Comparison of ENCODE assay signal across 1 cellular context in the genomic region with DNA sequence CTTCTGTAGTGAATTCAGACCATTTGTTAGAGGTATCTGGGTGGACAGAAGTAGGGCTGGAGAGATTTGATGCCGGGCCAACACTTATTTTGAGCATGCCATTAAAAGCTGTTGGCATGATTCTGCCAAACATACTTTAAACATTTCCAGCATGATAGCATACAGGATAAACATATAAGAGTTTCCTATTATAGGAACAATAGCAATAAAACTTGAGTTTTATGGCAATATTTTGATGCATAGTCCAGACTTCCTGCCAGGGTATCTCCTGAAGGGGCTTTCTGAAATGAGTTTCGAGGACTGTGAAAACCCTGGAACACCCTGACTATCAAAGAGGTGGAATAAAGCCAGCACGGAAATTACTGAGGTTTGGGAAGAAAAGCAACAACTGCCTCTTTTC.
TF ChIP-seq lines count a peak whose summit lies in the region.

No MANE protein-coding gene starts in this region.

TF ChIP-seq in GM23338, 12 proteins besides CTCF, POLR2A, EP300 and RAD21 (continued from another document):
- TF ChIP-seq EZH2phosphoT487 (IDR thresholded peaks at IDR 0.05; ENCODE audit: unreplicated experiment) (no peak), EZH2 (IDR thresholded peaks at IDR 0.05; ENCODE audit: low read depth, unreplicated experiment) (no peak), ZNF331 (CRISPR knock-in tag; IDR thresholded peaks at IDR 0.05; ENCODE audit: low read depth) (no peak), JUNB (IDR thresholded peaks at IDR 0.05; ENCODE audit: unreplicated experiment) (no peak)
- TF ChIP-seq, protein P1, sequence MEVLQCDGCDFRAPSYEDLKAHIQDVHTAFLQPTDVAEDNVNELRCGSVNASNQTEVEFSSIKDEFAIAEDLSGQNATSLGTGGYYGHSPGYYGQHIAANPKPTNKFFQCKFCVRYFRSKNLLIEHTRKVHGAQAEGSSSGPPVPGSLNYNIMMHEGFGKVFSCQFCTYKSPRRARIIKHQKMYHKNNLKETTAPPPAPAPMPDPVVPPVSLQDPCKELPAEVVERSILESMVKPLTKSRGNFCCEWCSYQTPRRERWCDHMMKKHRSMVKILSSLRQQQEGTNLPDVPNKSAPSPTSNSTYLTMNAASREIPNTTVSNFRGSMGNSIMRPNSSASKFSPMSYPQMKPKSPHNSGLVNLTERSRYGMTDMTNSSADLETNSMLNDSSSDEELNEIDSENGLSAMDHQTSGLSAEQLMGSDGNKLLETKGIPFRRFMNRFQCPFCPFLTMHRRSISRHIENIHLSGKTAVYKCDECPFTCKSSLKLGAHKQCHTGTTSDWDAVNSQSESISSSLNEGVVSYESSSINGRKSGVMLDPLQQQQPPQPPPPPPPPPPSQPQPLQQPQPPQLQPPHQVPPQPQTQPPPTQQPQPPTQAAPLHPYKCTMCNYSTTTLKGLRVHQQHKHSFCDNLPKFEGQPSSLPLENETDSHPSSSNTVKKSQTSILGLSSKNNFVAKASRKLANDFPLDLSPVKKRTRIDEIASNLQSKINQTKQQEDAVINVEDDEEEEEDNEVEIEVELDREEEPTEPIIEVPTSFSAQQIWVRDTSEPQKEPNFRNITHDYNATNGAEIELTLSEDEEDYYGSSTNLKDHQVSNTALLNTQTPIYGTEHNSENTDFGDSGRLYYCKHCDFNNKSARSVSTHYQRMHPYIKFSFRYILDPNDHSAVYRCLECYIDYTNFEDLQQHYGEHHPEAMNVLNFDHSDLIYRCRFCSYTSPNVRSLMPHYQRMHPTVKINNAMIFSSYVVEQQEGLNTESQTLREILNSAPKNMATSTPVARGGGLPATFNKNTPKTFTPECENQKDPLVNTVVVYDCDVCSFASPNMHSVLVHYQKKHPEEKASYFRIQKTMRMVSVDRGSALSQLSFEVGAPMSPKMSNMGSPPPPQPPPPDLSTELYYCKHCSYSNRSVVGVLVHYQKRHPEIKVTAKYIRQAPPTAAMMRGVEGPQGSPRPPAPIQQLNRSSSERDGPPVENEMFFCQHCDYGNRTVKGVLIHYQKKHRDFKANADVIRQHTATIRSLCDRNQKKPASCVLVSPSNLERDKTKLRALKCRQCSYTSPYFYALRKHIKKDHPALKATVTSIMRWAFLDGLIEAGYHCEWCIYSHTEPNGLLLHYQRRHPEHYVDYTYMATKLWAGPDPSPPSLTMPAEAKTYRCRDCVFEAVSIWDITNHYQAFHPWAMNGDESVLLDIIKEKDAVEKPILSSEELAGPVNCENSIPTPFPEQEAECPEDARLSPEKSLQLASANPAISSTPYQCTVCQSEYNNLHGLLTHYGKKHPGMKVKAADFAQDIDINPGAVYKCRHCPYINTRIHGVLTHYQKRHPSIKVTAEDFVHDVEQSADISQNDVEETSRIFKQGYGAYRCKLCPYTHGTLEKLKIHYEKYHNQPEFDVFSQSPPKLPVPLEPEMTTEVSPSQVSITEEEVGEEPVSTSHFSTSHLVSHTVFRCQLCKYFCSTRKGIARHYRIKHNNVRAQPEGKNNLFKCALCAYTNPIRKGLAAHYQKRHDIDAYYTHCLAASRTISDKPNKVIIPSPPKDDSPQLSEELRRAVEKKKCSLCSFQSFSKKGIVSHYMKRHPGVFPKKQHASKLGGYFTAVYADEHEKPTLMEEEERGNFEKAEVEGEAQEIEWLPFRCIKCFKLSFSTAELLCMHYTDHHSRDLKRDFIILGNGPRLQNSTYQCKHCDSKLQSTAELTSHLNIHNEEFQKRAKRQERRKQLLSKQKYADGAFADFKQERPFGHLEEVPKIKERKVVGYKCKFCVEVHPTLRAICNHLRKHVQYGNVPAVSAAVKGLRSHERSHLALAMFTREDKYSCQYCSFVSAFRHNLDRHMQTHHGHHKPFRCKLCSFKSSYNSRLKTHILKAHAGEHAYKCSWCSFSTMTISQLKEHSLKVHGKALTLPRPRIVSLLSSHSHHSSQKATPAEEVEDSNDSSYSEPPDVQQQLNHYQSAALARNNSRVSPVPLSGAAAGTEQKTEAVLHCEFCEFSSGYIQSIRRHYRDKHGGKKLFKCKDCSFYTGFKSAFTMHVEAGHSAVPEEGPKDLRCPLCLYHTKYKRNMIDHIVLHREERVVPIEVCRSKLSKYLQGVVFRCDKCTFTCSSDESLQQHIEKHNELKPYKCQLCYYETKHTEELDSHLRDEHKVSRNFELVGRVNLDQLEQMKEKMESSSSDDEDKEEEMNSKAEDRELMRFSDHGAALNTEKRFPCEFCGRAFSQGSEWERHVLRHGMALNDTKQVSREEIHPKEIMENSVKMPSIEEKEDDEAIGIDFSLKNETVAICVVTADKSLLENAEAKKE (CRISPR knock-in tag; IDR thresholded peaks at IDR 0.05), result no peak
